ENCODE assay signal across 13 cellular contexts in genomic region chr21:44601091-44601490, GRCh38. TPM values are rescaled to one million over a fixed set of nuclear protein-coding genes. Genes with fewer than 3 reads are reported as not detected.
DNase-seq lines count a peak whose midpoint lies in the region; ATAC-seq and TF ChIP-seq lines count a peak whose summit lies in the region.
"Not testable (repeated sequence)": the region's sequence is repeated elsewhere in the genome, so short reads cannot be mapped to it uniquely, and the experiment has no call there.
"Had no signal": no experiment of that assay in that cellular context is flagged by ENCODE, and none has a peak within 500 bp of the region (broad histone marks: within the 10 kb centered on the region; RNA-seq: fewer than 3 reads in every experiment).

No MANE protein-coding gene starts in this region.

- not testable (repeated sequence) for TF ChIP-seq CTCF in HCT116 (IDR thresholded peaks at IDR 0.05 in 2 of 3, conservative IDR thresholded peaks at IDR 0.05 in 1 of 3; ENCODE audit: borderline replicate concordance in 1 of 3, insufficient read depth in 1 of 3, low read depth in 2 of 3, low read length in 2 of 3); osteocyte (IDR thresholded peaks at IDR 0.05)
- peak; percentile 22 for TF ChIP-seq CTCF in endodermal cell (conservative IDR thresholded peaks at IDR 0.05)

- not testable (repeated sequence) for H3K27ac Mint-ChIP-seq in endodermal cell; osteocyte (ENCODE audit: unreplicated experiment)

- not testable (repeated sequence) for H3K4me2 ChIP-seq in HCT116 (ENCODE audit: low read length)

- H2AFZ ChIP-seq in HCT116 (ENCODE audit: low read depth, low read length, poor library complexity, severe bottlenecking) = not testable (repeated sequence)

- DNase-seq in DMS 273 (lab: John Stamatoyannopoulos, UW; ENCODE audit: unreplicated experiment) = peak; percentile 86
- not testable (repeated sequence) for DNase-seq in HCT116 (ENCODE audit: low read depth, low spot score)
- DNase-seq in NCI-H146 (lab: John Stamatoyannopoulos, UW) = peak; percentile 48
- peak; percentile 91 for DNase-seq in NCI-H69 (lab: John Stamatoyannopoulos, UW)
- DNase-seq in endodermal cell = peak; percentile 45
- DNase-seq in osteocyte (ENCODE audit: extremely low spot score, unreplicated experiment) = peak; percentile 75

- not testable (repeated sequence) for H3K79me2 ChIP-seq in HCT116 (ENCODE audit: insufficient read depth, low read length)

- H3K4me1 Mint-ChIP-seq in endodermal cell; osteocyte (ENCODE audit: unreplicated experiment): not testable (repeated sequence)

- not testable (repeated sequence) for H3K9me3 Mint-ChIP-seq in endodermal cell; osteocyte (ENCODE audit: unreplicated experiment)

- H3K9ac ChIP-seq in HCT116 (ENCODE audit: low read length); endodermal cell (ENCODE audit: extremely low read depth, low read length, poor library complexity, severe bottlenecking): not testable (repeated sequence)

- not testable (repeated sequence) for H3K27me3 Mint-ChIP-seq in endodermal cell (ENCODE audit: insufficient read depth)
- H3K27me3 Mint-ChIP-seq in osteocyte (ENCODE audit: unreplicated experiment) = peaks cover 36% of the 10 kb centered on the region

- CTCF ChIA-PET in HCT116 (lab: Charles Lee) = not testable (repeated sequence)

- RAD21 ChIA-PET in HCT116 (lab: Charles Lee; ENCODE audit: low non-redundant PET in 1 of 2, low total read pairs in 2 of 2, uncharacterized antibody in 2 of 2, unreplicated experiment in 2 of 2) = not testable (repeated sequence)

- not testable (repeated sequence) for H3K36me3 Mint-ChIP-seq in endodermal cell (ENCODE audit: low read depth); osteocyte (ENCODE audit: unreplicated experiment)

- not testable (repeated sequence) for H3K36me3 ChIP-seq in HCT116 (ENCODE audit: control insufficient read depth in 1 of 2, insufficient read depth in 2 of 2, low read length in 2 of 2); endodermal cell (ENCODE audit: control insufficient read depth, insufficient read depth, low read length)

- H3K9me2 ChIP-seq in HCT116 (ENCODE audit: insufficient read depth) = not testable (repeated sequence)

- BruUV-seq in HCT116 (replicated peaks; lab: Mats Ljungman, UMichigan) = not testable (repeated sequence)

- TF ChIP-seq RAD21 in HCT116 (IDR thresholded peaks at IDR 0.05; ENCODE audit: low read depth) = not testable (repeated sequence)

- H3K4me1 ChIP-seq in HCT116 (ENCODE audit: control insufficient read depth in 1 of 2, insufficient read depth in 2 of 2, low read length in 2 of 2); endodermal cell (ENCODE audit: control insufficient read depth, insufficient read depth, low read length): not testable (repeated sequence)

- not testable (repeated sequence) for H3K27ac ChIP-seq in HCT116 (ENCODE audit: low read depth, low read length); endodermal cell (ENCODE audit: low read depth, low read length)

- not testable (repeated sequence) for H3K9me3 ChIP-seq in HCT116 (ENCODE audit: control insufficient read depth in 1 of 2, insufficient read depth in 1 of 2, low read depth in 1 of 2, low read length in 2 of 2)
- peaks cover 13% of the 10 kb centered on the region for H3K9me3 ChIP-seq in endodermal cell (ENCODE audit: control insufficient read depth, low read length)

- TF ChIP-seq POLR2A in HCT116 (IDR thresholded peaks at IDR 0.05; ENCODE audit: borderline replicate concordance, extremely low read depth, insufficient read depth, insufficient read length) = not testable (repeated sequence)

- H3K4me3 Mint-ChIP-seq in endodermal cell; osteocyte (ENCODE audit: unreplicated experiment): not testable (repeated sequence)

- H3K4me3 ChIP-seq in HCT116 (replicated peaks in 1 of 2; ENCODE audit: low read depth in 1 of 2, low read length in 2 of 2); endodermal cell (ENCODE audit: low read length): not testable (repeated sequence)

- H3K27me3 ChIP-seq in HCT116 (ENCODE audit: insufficient read depth, low read length) = peaks cover 11% of the 10 kb centered on the region; the same call in 1 of the 2 replicates
- H3K27me3 ChIP-seq in endodermal cell (ENCODE audit: control insufficient read depth, insufficient read depth, low read length, poor library complexity, severe bottlenecking) = not testable (repeated sequence)

- POLR2A ChIA-PET in HCT116 (lab: Charles Lee) = not testable (repeated sequence)

- intact Hi-C loops in HCT116 (cut with micrococcal nuclease) = not testable (repeated sequence)

- not testable (repeated sequence) for H4K20me1 ChIP-seq in HCT116 (ENCODE audit: insufficient read depth)

- ATAC-seq in HCT116 = peak; percentile 47
- peak; percentile 46; the same call in 1 of the 3 replicates for ATAC-seq in SK-N-SH treated with all-trans-retinoic acid at 6 μM for 48 hours

- 92 to 96% methylated on average over 7 to 10 of the region's 10 CpGs for WGBS in endodermal cell (ENCODE audit: insufficient coverage in 1 of 2, insufficient read length in 1 of 2), 2 experiments

RNA-seq across cellular contexts. Expression of gene KRTAP10-7, which starts 0.7 kb away (rescaled TPM):
- total RNA-seq in HCT116 (2021; ENCODE audit: unreplicated experiment) (not detected), endodermal cell (not detected), osteocyte (not detected in 2 replicates)
- not detected in 2 replicates for polyA plus RNA-seq in HCT116 (2012)
- polyA plus RNA-seq in endodermal cell (2013, experiment 1 of 2) = not detected
- polyA plus RNA-seq in endodermal cell (2013, experiment 2 of 2) = not detected
- total RNA-seq: CD4-positive, CD25-positive, alpha-beta regulatory T cell; GM23248; M059J; T-helper 2 cell treated with Interferon-gamma antibody and Interleukin-4, amounts not matched to agents 100 ng/mL and 5 ng/mL, for 36 hours had no signal
- polyA plus RNA-seq: A549; CD4-positive, CD25-positive, alpha-beta regulatory T cell; GM23248; SK-N-SH had no signal

RNA-seq across cellular contexts. Expression of gene KRTAP10-6, which starts 8.8 kb away (rescaled TPM):
- not detected for total RNA-seq in HCT116 (2021; ENCODE audit: unreplicated experiment)
- polyA plus RNA-seq in HCT116 (2012) = not detected in 2 replicates
- total RNA-seq in endodermal cell = not detected
- 0.18 TPM for polyA plus RNA-seq in endodermal cell (2013, experiment 1 of 2)
- not detected for polyA plus RNA-seq in endodermal cell (2013, experiment 2 of 2)
- not detected in 2 replicates for total RNA-seq in osteocyte
- total RNA-seq: CD4-positive, CD25-positive, alpha-beta regulatory T cell; GM23248; M059J; T-helper 2 cell treated with Interferon-gamma antibody and Interleukin-4, amounts not matched to agents 100 ng/mL and 5 ng/mL, for 36 hours had no signal
- polyA plus RNA-seq: A549; CD4-positive, CD25-positive, alpha-beta regulatory T cell; GM23248; SK-N-SH had no signal

RNA-seq across cellular contexts. Expression of gene KRTAP10-8, which starts 10.8 kb away (rescaled TPM):
- total RNA-seq in HCT116 (2021; ENCODE audit: unreplicated experiment) (not detected), endodermal cell (not detected), osteocyte (not detected in 2 replicates)
- not detected in 2 replicates for polyA plus RNA-seq in HCT116 (2012)
- not detected for polyA plus RNA-seq in endodermal cell (2013, experiment 1 of 2)
- polyA plus RNA-seq in endodermal cell (2013, experiment 2 of 2) = not detected
- total RNA-seq: CD4-positive, CD25-positive, alpha-beta regulatory T cell; GM23248; M059J; T-helper 2 cell treated with Interferon-gamma antibody and Interleukin-4, amounts not matched to agents 100 ng/mL and 5 ng/mL, for 36 hours had no signal
- polyA plus RNA-seq: A549; CD4-positive, CD25-positive, alpha-beta regulatory T cell; GM23248; SK-N-SH had no signal

RNA-seq across cellular contexts. Expression of gene KRTAP10-5, which starts 20.7 kb away (rescaled TPM):
- total RNA-seq in HCT116 (2021; ENCODE audit: unreplicated experiment) (not detected), endodermal cell (not detected), osteocyte (not detected in 2 replicates)
- not detected in 2 replicates for polyA plus RNA-seq in HCT116 (2012)
- not detected for polyA plus RNA-seq in endodermal cell (2013, experiment 1 of 2)
- not detected for polyA plus RNA-seq in endodermal cell (2013, experiment 2 of 2)
- total RNA-seq: CD4-positive, CD25-positive, alpha-beta regulatory T cell; GM23248; M059J; T-helper 2 cell treated with Interferon-gamma antibody and Interleukin-4, amounts not matched to agents 100 ng/mL and 5 ng/mL, for 36 hours had no signal
- polyA plus RNA-seq: A549; CD4-positive, CD25-positive, alpha-beta regulatory T cell; GM23248; SK-N-SH had no signal

RNA-seq across cellular contexts. Expression of gene KRTAP10-9, which starts 25.8 kb away (rescaled TPM):
- total RNA-seq in HCT116 (2021; ENCODE audit: unreplicated experiment) = not detected
- not detected in 2 replicates for polyA plus RNA-seq in HCT116 (2012)
- not detected for total RNA-seq in endodermal cell
- polyA plus RNA-seq in endodermal cell (2013, experiment 1 of 2) = not detected
- polyA plus RNA-seq in endodermal cell (2013, experiment 2 of 2) = not detected
- total RNA-seq in osteocyte = not detected in 2 replicates
- total RNA-seq: CD4-positive, CD25-positive, alpha-beta regulatory T cell; GM23248; M059J; T-helper 2 cell treated with Interferon-gamma antibody and Interleukin-4, amounts not matched to agents 100 ng/mL and 5 ng/mL, for 36 hours had no signal
- polyA plus RNA-seq: A549; CD4-positive, CD25-positive, alpha-beta regulatory T cell; GM23248; SK-N-SH had no signal
